Comparison of ENCODE assay signal across 22 cellular contexts in genomic region chr2:96151595-96152300, GRCh38. TPM values are rescaled to one million over a fixed set of nuclear protein-coding genes. Genes with fewer than 3 reads are reported as not detected.
A peak's percentile ranks its signal among the peaks of the same experiment; 100 is the strongest.
DNase-seq lines count a peak whose midpoint lies in the region; TF ChIP-seq lines count a peak whose summit lies in the region.
"Had no signal": no experiment of that assay in that cellular context is flagged by ENCODE, and none has a peak within 500 bp of the region (broad histone marks: within the 10 kb centered on the region; RNA-seq: fewer than 3 reads in every experiment).

No MANE protein-coding gene starts in this region.

- H3K36me3 ChIP-seq in NT2/D1 (ENCODE audit: insufficient read depth, insufficient read length, low read length): no peaks in the 10 kb centered on the region
- no peaks in the 10 kb centered on the region for H3K36me3 ChIP-seq in endodermal cell (ENCODE audit: control insufficient read depth, insufficient read depth, low read length)
- H3K36me3 ChIP-seq in spleen: no peaks in the 10 kb centered on the region
- H3K36me3 ChIP-seq in adrenal gland (replicated peaks in 1 of 2): no peaks in the 10 kb centered on the region
- H3K36me3 ChIP-seq: cardiac muscle cell, right lobe of liver, suprapubic skin had no signal

- DNase-seq in activated naive CD4-positive, alpha-beta T cell treated with anti-CD3 and anti-CD28 coated beads for 36 hours: peak; percentile 3
- DNase-seq in activated naive CD4-positive, alpha-beta T cell treated with anti-CD3 and anti-CD28 coated beads, Interleukin-2, amount 10 ng/mL, durations not matched to agents 7 days and 5 days: no peak
- DNase-seq in NT2/D1 (ENCODE audit: low read depth, low spot score) (no peak), endodermal cell (no peak), spleen (peak; percentile 51), CD1c-positive myeloid dendritic cell (ENCODE audit: extremely low spot score) (no peak), GF-D8 (lab: John Stamatoyannopoulos, UW) (no peak), adrenal gland (no peak)
- DNase-seq: activated CD8-positive, alpha-beta memory T cell treated with anti-CD3 and anti-CD28 coated beads, Interleukin-2, amount 50 U/mL, for 4 hours; effector CD4-positive, alpha-beta T cell; KG1; kidney glomerular epithelial cell; midbrain; NCI-H1092; NCI-H69; stimulated activated CD4-positive, alpha-beta T cell treated with anti-CD3 and anti-CD28 coated beads, Interleukin-1b, Interleukin-23, amount 100 ng/mL, for 48 hours had no signal

- peaks cover 90% of the 10 kb centered on the region for H3K4me1 Mint-ChIP-seq in activated naive CD4-positive, alpha-beta T cell treated with anti-CD3 and anti-CD28 coated beads for 36 hours (ENCODE audit: low read depth)
- peaks cover 67% of the 10 kb centered on the region for H3K4me1 Mint-ChIP-seq in activated naive CD4-positive, alpha-beta T cell treated with anti-CD3 and anti-CD28 coated beads, Interleukin-2, amount 10 ng/mL, durations not matched to agents 7 days and 5 days
- H3K4me1 Mint-ChIP-seq in endodermal cell: peaks cover 11% of the 10 kb centered on the region

- TF ChIP-seq POLR2A in spleen (IDR thresholded peaks at IDR 0.05): no peak
- no peak for TF ChIP-seq POLR2A in adrenal gland (IDR thresholded peaks at IDR 0.05)

- H3K4me1 ChIP-seq in NT2/D1 (ENCODE audit: insufficient read depth, insufficient read length): peaks cover 35% of the 10 kb centered on the region
- no peaks in the 10 kb centered on the region for H3K4me1 ChIP-seq in endodermal cell (ENCODE audit: control insufficient read depth, insufficient read depth, low read length)
- H3K4me1 ChIP-seq in spleen: peaks cover 16 to 67% (median 43%) of the 10 kb centered on the region in 6 donors
- peaks cover 6 to 7% of the 10 kb centered on the region in 2 donors for H3K4me1 ChIP-seq in adrenal gland (replicated peaks in 1 of 2)
- H3K4me1 ChIP-seq: right lobe of liver had no signal

- H3K27ac ChIP-seq in endodermal cell (ENCODE audit: low read depth, low read length): peak overlapping the region; percentile 87
- H3K27ac ChIP-seq in spleen: peak overlapping the region in 3 of 8 donors; percentile 30 to 51 (median 48)
- no peak overlapping the region for H3K27ac ChIP-seq in adrenal gland
- H3K27ac ChIP-seq: cardiac muscle cell, hepatocyte, right lobe of liver, suprapubic skin, VCaP had no signal

- H3K27me3 ChIP-seq in NT2/D1 (ENCODE audit: insufficient read depth, insufficient read length): no peaks in the 10 kb centered on the region
- H3K27me3 ChIP-seq in endodermal cell (ENCODE audit: control insufficient read depth, insufficient read depth, low read length, poor library complexity, severe bottlenecking): peaks cover under 1% of the 10 kb centered on the region
- no peaks in the 10 kb centered on the region for H3K27me3 ChIP-seq in spleen (replicated peaks in 1 of 7)
- no peaks in the 10 kb centered on the region for H3K27me3 ChIP-seq in adrenal gland
- H3K27me3 ChIP-seq: hepatocyte, right lobe of liver, suprapubic skin had no signal

- TF ChIP-seq CTCF in endodermal cell (conservative IDR thresholded peaks at IDR 0.05) (no peak), spleen (IDR thresholded peaks at IDR 0.05 in 8 of 11, conservative IDR thresholded peaks at IDR 0.05 in 3 of 11) (no peak), adrenal gland (IDR thresholded peaks at IDR 0.05) (no peak)

- H3K4me3 ChIP-seq in NT2/D1 (ENCODE audit: insufficient read length, low read depth) (no peak overlapping the region), endodermal cell (ENCODE audit: low read length) (no peak overlapping the region), spleen (no peak overlapping the region), adrenal gland (no peak overlapping the region)
- H3K4me3 ChIP-seq: cardiac muscle cell, hepatocyte, right lobe of liver, suprapubic skin had no signal

- H3K27me3 Mint-ChIP-seq in activated naive CD4-positive, alpha-beta T cell treated with anti-CD3 and anti-CD28 coated beads for 36 hours (ENCODE audit: low read depth): no peaks in the 10 kb centered on the region
- H3K27me3 Mint-ChIP-seq in activated naive CD4-positive, alpha-beta T cell treated with anti-CD3 and anti-CD28 coated beads, Interleukin-2, amount 10 ng/mL, durations not matched to agents 7 days and 5 days: no peaks in the 10 kb centered on the region
- peaks cover 8% of the 10 kb centered on the region for H3K27me3 Mint-ChIP-seq in endodermal cell (ENCODE audit: insufficient read depth)

- H3K9me3 ChIP-seq in NT2/D1 (ENCODE audit: insufficient read depth, low read length) (no peaks in the 10 kb centered on the region), endodermal cell (ENCODE audit: control insufficient read depth, low read length) (no peaks in the 10 kb centered on the region), spleen (no peaks in the 10 kb centered on the region), adrenal gland (replicated peaks in 1 of 3) (no peaks in the 10 kb centered on the region)
- H3K9me3 ChIP-seq: right lobe of liver, suprapubic skin had no signal

- 92 to 93% methylated on average over 6 to 9 of the region's 9 CpGs for WGBS in endodermal cell (ENCODE audit: insufficient coverage in 1 of 2, insufficient read length in 1 of 2), 2 experiments
- WGBS in spleen, 5 donors: 78 to 87% (median 84%) methylated on average over 9 of the region's 9 CpGs
- WGBS in adrenal gland, 4 donors: 87 to 91% (median 88%) methylated on average over 9 of the region's 9 CpGs

- no peak overlapping the region for H3K4me3 Mint-ChIP-seq in activated naive CD4-positive, alpha-beta T cell treated with anti-CD3 and anti-CD28 coated beads for 36 hours
- H3K4me3 Mint-ChIP-seq in activated naive CD4-positive, alpha-beta T cell treated with anti-CD3 and anti-CD28 coated beads, Interleukin-2, amount 10 ng/mL, durations not matched to agents 7 days and 5 days: no peak overlapping the region
- H3K4me3 Mint-ChIP-seq in endodermal cell: no peak overlapping the region

- CTCF ChIA-PET in activated naive CD4-positive, alpha-beta T cell treated with anti-CD3 and anti-CD28 coated beads for 36 hours (lab: Charles Lee): interaction anchor here (1.3 to 2.8 kb wide), 2 partner anchors 23 to 160 kb away, joined by 3 to 24 read pairs; partner anchors contain the start of gene ANKRD36C
- CTCF ChIA-PET in activated naive CD4-positive, alpha-beta T cell treated with anti-CD3 and anti-CD28 coated beads, Interleukin-2, amount 10 ng/mL, durations not matched to agents 7 days and 5 days (lab: Charles Lee): interaction anchor here (2.8 kb wide), 1 partner anchor 13 kb away, joined by 7 read pairs; the partner anchor contains the start of gene ASTL

- H3K9me3 Mint-ChIP-seq in activated naive CD4-positive, alpha-beta T cell treated with anti-CD3 and anti-CD28 coated beads for 36 hours: no peaks in the 10 kb centered on the region
- no peaks in the 10 kb centered on the region for H3K9me3 Mint-ChIP-seq in activated naive CD4-positive, alpha-beta T cell treated with anti-CD3 and anti-CD28 coated beads, Interleukin-2, amount 10 ng/mL, durations not matched to agents 7 days and 5 days
- no peaks in the 10 kb centered on the region for H3K9me3 Mint-ChIP-seq in endodermal cell

- H3K27ac Mint-ChIP-seq in activated naive CD4-positive, alpha-beta T cell treated with anti-CD3 and anti-CD28 coated beads for 36 hours: peak overlapping the region; percentile 51
- H3K27ac Mint-ChIP-seq in activated naive CD4-positive, alpha-beta T cell treated with anti-CD3 and anti-CD28 coated beads, Interleukin-2, amount 10 ng/mL, durations not matched to agents 7 days and 5 days: no peak overlapping the region
- no peak overlapping the region for H3K27ac Mint-ChIP-seq in endodermal cell

- intact Hi-C loops in activated naive CD4-positive, alpha-beta T cell treated with anti-CD3 and anti-CD28 coated beads for 36 hours (cut with micrococcal nuclease): no loop called here
- intact Hi-C loops in spleen (cut with DNase I; ENCODE audit: low total_unique reads): no loop called here
- intact Hi-C loops in adrenal gland (cut with DNase I): no loop called here

- H3K9ac ChIP-seq in NT2/D1 (ENCODE audit: insufficient read length, low read depth): peak overlapping the region; percentile 17
- H3K9ac ChIP-seq in endodermal cell (ENCODE audit: extremely low read depth, low read length, poor library complexity, severe bottlenecking): no peak overlapping the region

- H3K36me3 Mint-ChIP-seq in activated naive CD4-positive, alpha-beta T cell treated with anti-CD3 and anti-CD28 coated beads for 36 hours (ENCODE audit: low read depth): peaks cover 3% of the 10 kb centered on the region
- no peaks in the 10 kb centered on the region for H3K36me3 Mint-ChIP-seq in activated naive CD4-positive, alpha-beta T cell treated with anti-CD3 and anti-CD28 coated beads, Interleukin-2, amount 10 ng/mL, durations not matched to agents 7 days and 5 days
- no peaks in the 10 kb centered on the region for H3K36me3 Mint-ChIP-seq in endodermal cell (ENCODE audit: low read depth)

RNA-seq across cellular contexts. Expression of gene DUSP2, which starts 6.5 kb away (rescaled TPM):
- 100 to 1,000 TPM; 429 to 463 TPM for total RNA-seq in activated naive CD4-positive, alpha-beta T cell treated with anti-CD3 and anti-CD28 coated beads for 36 hours
- total RNA-seq in endodermal cell: 1 to 10 TPM; 1.6 to 2.2 TPM
- 0.82 TPM for polyA plus RNA-seq in endodermal cell (2013, experiment 1 of 2)
- 0.66 TPM for polyA plus RNA-seq in endodermal cell (2013, experiment 2 of 2)
- total RNA-seq in spleen: 10 to 100 TPM; 27.2 to 88.0 (median 45.0) TPM
- polyA plus RNA-seq in spleen: 10 to 100 TPM; 24.2 to 60.8 (median 47.6) TPM
- 1 to 10 TPM in 7 of 8 donors, under 1 TPM in 1; 0.97 to 4.7 (median 2.3) TPM for total RNA-seq in adrenal gland
- 1 to 10 TPM in 2 of 3 donors, under 1 TPM in 1; 0.48 to 2.4 (median 1.9) TPM for polyA plus RNA-seq in adrenal gland

RNA-seq across cellular contexts. Expression of gene ASTL, which starts 13.4 kb away (rescaled TPM):
- 1 to 10 TPM; 2.5 to 2.6 TPM for total RNA-seq in activated naive CD4-positive, alpha-beta T cell treated with anti-CD3 and anti-CD28 coated beads for 36 hours
- not detected for total RNA-seq in endodermal cell
- polyA plus RNA-seq in endodermal cell (2013, experiment 1 of 2): 0.18 TPM
- polyA plus RNA-seq in endodermal cell (2013, experiment 2 of 2): not detected
- total RNA-seq in spleen: 1 to 10 TPM in 2 of 7 donors, under 1 TPM in 4, not detected in 1; 0.49 to 2.2 (median 0.72) TPM
- polyA plus RNA-seq in spleen: under 1 TPM; 0.24 to 0.33 (median 0.29) TPM
- not detected for total RNA-seq in adrenal gland
- not detected for polyA plus RNA-seq in adrenal gland
- total RNA-seq: cardiac muscle cell, hepatocyte, right lobe of liver, SK-MEL-5 had no signal
- polyA plus RNA-seq: cardiac muscle cell, hepatocyte had no signal

RNA-seq across cellular contexts. Expression of gene ADRA2B, which starts 35.4 kb away (rescaled TPM):
- total RNA-seq in activated naive CD4-positive, alpha-beta T cell treated with anti-CD3 and anti-CD28 coated beads for 36 hours: under 1 TPM; 0.52 TPM
- total RNA-seq in endodermal cell (1 to 10 TPM; 2.4 to 3.8 TPM), spleen (10 to 100 TPM in 3 of 7 donors, 1 to 10 TPM in 4; 3.1 to 14.2 (median 9.0) TPM), adrenal gland (10 to 100 TPM in 1 of 8 donors, 1 to 10 TPM in 6, under 1 TPM in 1; 0.95 to 12.9 (median 4.3) TPM)
- 0.96 TPM for polyA plus RNA-seq in endodermal cell (2013, experiment 1 of 2)
- 1.1 TPM for polyA plus RNA-seq in endodermal cell (2013, experiment 2 of 2)
- polyA plus RNA-seq in spleen (1 to 10 TPM; 1.8 to 4.2 (median 1.8) TPM), adrenal gland (1 to 10 TPM; 1.2 to 5.5 (median 2.0) TPM)
- total RNA-seq: SK-MEL-5 had no signal

RNA-seq across cellular contexts. Expression of gene STARD7, which starts 56.9 kb away (rescaled TPM):
- 10 to 100 TPM; 84.7 to 87.6 TPM for total RNA-seq in activated naive CD4-positive, alpha-beta T cell treated with anti-CD3 and anti-CD28 coated beads for 36 hours
- total RNA-seq in endodermal cell (100 to 1,000 TPM; 145 to 159 TPM), spleen (100 to 1,000 TPM in 5 of 7 donors, 10 to 100 TPM in 2; 89.8 to 174 (median 123) TPM), adrenal gland (100 to 1,000 TPM; 145 to 209 (median 166) TPM)
- polyA plus RNA-seq in endodermal cell (2013, experiment 1 of 2): 103 TPM
- 93.9 TPM for polyA plus RNA-seq in endodermal cell (2013, experiment 2 of 2)
- polyA plus RNA-seq in spleen (10 to 100 TPM; 45.1 to 73.0 (median 52.2) TPM), adrenal gland (100 to 1,000 TPM in 1 of 3 donors, 10 to 100 TPM in 2; 37.8 to 129 (median 45.9) TPM)

Comparison
In these comparisons a context has a peak if more than half of its experiments do, and no peak if none do; other contexts are left out.
1. DNase-seq: peak in activated naive CD4-positive, alpha-beta T cell treated with anti-CD3 and anti-CD28 coated beads for 36 hours (single experiment) and spleen (single experiment); none in activated naive CD4-positive, alpha-beta T cell treated with anti-CD3 and anti-CD28 coated beads, Interleukin-2, amount 10 ng/mL, durations not matched to agents 7 days and 5 days (single experiment), NT2/D1 (single experiment), endodermal cell (single experiment), CD1c-positive myeloid dendritic cell (single experiment), GF-D8 (single experiment) and adrenal gland (0 of 7).
2. RNA of gene DUSP2, which starts 6.5 kb away (total RNA-seq): 429 to 463 TPM in activated naive CD4-positive, alpha-beta T cell treated with anti-CD3 and anti-CD28 coated beads for 36 hours and 27.2 to 88.0 TPM in spleen; 0.97 to 4.7 TPM in adrenal gland and 1.6 to 2.2 TPM in endodermal cell; every median in the first group is over 4 times any median in the second.